Comparison of ENCODE assay signal across 12 cellular contexts in genomic region chr17:80650339-80650672, GRCh38.
DNase-seq lines count a peak whose midpoint lies in the region; ATAC-seq and TF ChIP-seq lines count a peak whose summit lies in the region.
"Had no signal": no experiment of that assay in that cellular context is flagged by ENCODE, and none has a peak within 500 bp of the region (broad histone marks: within the 10 kb centered on the region; RNA-seq: fewer than 3 reads in every experiment).

No MANE protein-coding gene starts in this region.

- H3K4me3 Mint-ChIP-seq in activated T-cell treated with anti-CD3 and anti-CD28 coated beads, Interleukin-2, amount 50 U/mL, for 24 hours = peak overlapping the region; percentile 45
- H3K4me3 Mint-ChIP-seq in activated T-cell treated with anti-CD3 and anti-CD28 coated beads, Interleukin-2, amount 50 U/mL, for 72 hours = peak overlapping the region in 1 of 2 donors; percentile 66

- TF ChIP-seq CTCF in RWPE2 (IDR thresholded peaks at IDR 0.05; ENCODE audit: poor library complexity, severe bottlenecking) (no peak), spleen (IDR thresholded peaks at IDR 0.05 in 8 of 11, conservative IDR thresholded peaks at IDR 0.05 in 3 of 11) (peak in 2 of 11 experiments; percentile 5 to 12)

- WGBS in spleen, 5 donors = 83 to 97% (median 91%) methylated on average over 8 of the region's 8 CpGs

- DNase-seq in activated T-cell treated with anti-CD3 and anti-CD28 coated beads, Interleukin-2, amount 50 U/mL, for 24 hours = no peak
- DNase-seq in activated T-cell treated with anti-CD3 and anti-CD28 coated beads, Interleukin-2, amount 50 U/mL, for 72 hours = no peak
- DNase-seq in RWPE2 (ENCODE audit: low spot score) (no peak), epithelial cell of prostate (ENCODE audit: low read depth, low spot score) (no peak), spleen (no peak), NCI-H1417 treated with DMSO at 0.1 percent for 48 hours (lab: John Stamatoyannopoulos, UW) (no peak), SW480 (ENCODE audit: low spot score) (no peak), T-helper 9 cell (no peak)
- DNase-seq: KG1, NCI-H1694 treated with DMSO at 0.1 percent for 48 hours, RPMI8226 had no signal

- H3K4me1 ChIP-seq in RWPE2 (ENCODE audit: insufficient read depth, poor library complexity, severe bottlenecking) (peaks cover 18% of the 10 kb centered on the region), spleen (peaks cover 12 to 42% (median 19%) of the 10 kb centered on the region in 6 donors)

- intact Hi-C loops in spleen (cut with DNase I; ENCODE audit: low total_unique reads) = no loop called here

- peaks cover 69% of the 10 kb centered on the region for H3K4me1 Mint-ChIP-seq in activated T-cell treated with anti-CD3 and anti-CD28 coated beads, Interleukin-2, amount 50 U/mL, for 24 hours (ENCODE audit: low read depth)
- peaks cover 68% of the 10 kb centered on the region for H3K4me1 Mint-ChIP-seq in activated T-cell treated with anti-CD3 and anti-CD28 coated beads, Interleukin-2, amount 50 U/mL, for 72 hours (ENCODE audit: low read depth)

- no peaks in the 10 kb centered on the region for H3K27me3 Mint-ChIP-seq in activated T-cell treated with anti-CD3 and anti-CD28 coated beads, Interleukin-2, amount 50 U/mL, for 24 hours
- H3K27me3 Mint-ChIP-seq in activated T-cell treated with anti-CD3 and anti-CD28 coated beads, Interleukin-2, amount 50 U/mL, for 72 hours (ENCODE audit: low read depth) = no peaks in the 10 kb centered on the region

- no peak for TF ChIP-seq POLR2A in spleen (IDR thresholded peaks at IDR 0.05)

- peak overlapping the region; percentile 95 for H3K27ac Mint-ChIP-seq in activated T-cell treated with anti-CD3 and anti-CD28 coated beads, Interleukin-2, amount 50 U/mL, for 24 hours
- H3K27ac Mint-ChIP-seq in activated T-cell treated with anti-CD3 and anti-CD28 coated beads, Interleukin-2, amount 50 U/mL, for 72 hours = no peak overlapping the region

- H3K36me3 Mint-ChIP-seq in activated T-cell treated with anti-CD3 and anti-CD28 coated beads, Interleukin-2, amount 50 U/mL, for 24 hours (ENCODE audit: low read depth) = peaks cover 54% of the 10 kb centered on the region
- peaks cover 12 to 15% of the 10 kb centered on the region in 2 donors for H3K36me3 Mint-ChIP-seq in activated T-cell treated with anti-CD3 and anti-CD28 coated beads, Interleukin-2, amount 50 U/mL, for 72 hours (ENCODE audit: insufficient read depth in 2 of 2)

- H3K9me3 Mint-ChIP-seq in activated T-cell treated with anti-CD3 and anti-CD28 coated beads, Interleukin-2, amount 50 U/mL, for 24 hours = peaks cover 14% of the 10 kb centered on the region
- H3K9me3 Mint-ChIP-seq in activated T-cell treated with anti-CD3 and anti-CD28 coated beads, Interleukin-2, amount 50 U/mL, for 72 hours = peaks cover 2 to 6% of the 10 kb centered on the region in 2 donors

- 0 out of 2 replicates have a peak, but pooled peaks cover 7% of the 10 kb centered on the region for H3K36me3 ChIP-seq in RWPE2 (ENCODE audit: low read depth)
- peaks cover 0 to 3% (median 0%) of the 10 kb centered on the region in 6 donors for H3K36me3 ChIP-seq in spleen
- H3K36me3 ChIP-seq: tibial artery had no signal

- H3K4me3 ChIP-seq in RWPE2 (ENCODE audit: severe bottlenecking) = no peak overlapping the region
- H3K4me3 ChIP-seq in spleen = no peak overlapping the region
- H3K4me3 ChIP-seq: tibial artery had no signal

- no peak for ATAC-seq in activated T-cell treated with anti-CD3 and anti-CD28 coated beads, Interleukin-2, amount 50 U/mL, for 72 hours (replicated peaks in 1 of 2)
- no peak for ATAC-seq in RWPE2 (ENCODE audit: low read depth)

- H3K27ac ChIP-seq in RWPE2 (ENCODE audit: poor library complexity, severe bottlenecking) (peak overlapping the region; percentile 62), epithelial cell of prostate (peak overlapping the region; percentile 43), spleen (peak overlapping the region in 5 of 8 donors; percentile 56 to 74 (median 63))
- H3K27ac ChIP-seq: tibial artery had no signal

- H3K9me3 ChIP-seq in RWPE2 (ENCODE audit: severe bottlenecking) (no peaks in the 10 kb centered on the region), spleen (peaks cover 0 to 13% (median 8%) of the 10 kb centered on the region in 8 donors)

- no peaks in the 10 kb centered on the region for H3K27me3 ChIP-seq in RWPE2 (ENCODE audit: insufficient read depth, poor library complexity, severe bottlenecking)
- no peaks in the 10 kb centered on the region for H3K27me3 ChIP-seq in spleen (replicated peaks in 1 of 7)
- H3K27me3 ChIP-seq: tibial artery had no signal
